In the genomic region with DNA sequence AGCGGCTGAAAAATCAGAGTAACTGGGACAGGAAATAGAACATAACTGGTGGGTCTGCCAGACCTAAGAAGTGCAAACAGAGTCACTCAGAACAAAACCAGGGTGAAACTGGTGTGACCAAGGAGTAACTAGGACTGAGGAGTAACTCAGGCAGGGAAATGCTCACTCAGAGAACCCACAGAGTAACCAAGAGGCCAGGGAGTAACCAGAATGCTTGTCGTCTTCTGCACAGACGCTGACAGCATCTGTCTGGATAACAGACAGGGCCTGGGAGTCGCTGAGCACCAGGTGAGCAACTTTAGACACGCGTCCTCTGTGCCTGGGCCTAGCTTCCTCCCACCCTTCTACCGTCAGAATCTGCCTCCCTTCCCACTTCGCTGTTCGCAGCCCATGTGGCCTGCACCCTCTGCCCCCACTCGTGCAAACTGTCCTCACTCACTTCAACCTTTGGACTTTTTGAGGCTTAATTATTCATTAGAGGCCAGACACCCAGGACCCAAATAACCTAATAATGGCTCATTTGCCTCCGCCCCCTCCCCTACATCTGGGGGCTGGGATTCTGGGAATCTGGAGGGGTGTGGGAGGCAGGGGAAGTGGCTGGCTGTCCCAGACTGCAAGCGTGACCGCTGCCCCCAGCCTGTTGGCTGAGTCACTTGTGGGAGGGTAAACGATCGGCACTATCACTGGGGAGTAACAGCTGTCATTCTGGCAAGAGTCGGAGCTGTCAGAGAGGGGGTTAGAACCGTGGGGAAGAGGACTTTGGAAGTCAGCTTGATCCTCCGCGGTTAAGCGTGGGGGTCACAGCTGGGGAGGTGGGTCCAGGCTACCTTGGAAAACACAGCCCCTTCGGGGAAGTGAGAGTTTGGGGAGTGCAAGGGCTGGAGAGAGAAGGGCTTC, we compare ENCODE assay signal across 1 cellular context.
TF ChIP-seq lines count a peak whose summit lies in the region.

No MANE protein-coding gene starts in this region.

TF ChIP-seq in HepG2, 621 proteins besides CTCF, POLR2A, EP300 and RAD21 (continued from another document and continues in another):
- TF ChIP-seq PAXIP1 (CRISPR knock-in tag; conservative IDR thresholded peaks at IDR 0.05) = peak; percentile 36; the same call in 1 of the 2 replicates
- TF ChIP-seq ZNF770 (CRISPR knock-in tag; IDR thresholded peaks at IDR 0.05) = no peak
- TF ChIP-seq ZNF205 (CRISPR knock-in tag; IDR thresholded peaks at IDR 0.05) = no peak
- TF ChIP-seq HMGXB4 (CRISPR knock-in tag; IDR thresholded peaks at IDR 0.05; ENCODE audit: borderline replicate concordance in 1 of 2, low read depth in 1 of 2) = 0 out of 4 replicates have a peak, but pooled peaks of 1 of the 2 experiments have one; percentile 3
- peak; percentile 41; the same call in 1 of the 2 replicates for TF ChIP-seq ZFP91 (CRISPR knock-in tag; IDR thresholded peaks at IDR 0.05; ENCODE audit: borderline replicate concordance)
- TF ChIP-seq RFX3 (CRISPR knock-in tag; IDR thresholded peaks at IDR 0.05) = no peak
- no peak for TF ChIP-seq ZNF34 (CRISPR knock-in tag; IDR thresholded peaks at IDR 0.05; ENCODE audit: borderline replicate concordance)
- no peak for TF ChIP-seq TMF1 (CRISPR knock-in tag; IDR thresholded peaks at IDR 0.05; ENCODE audit: low read depth)
- 0 out of 2 replicates have a peak, but pooled peaks have one; percentile 23 for TF ChIP-seq NFYC (CRISPR knock-in tag; IDR thresholded peaks at IDR 0.05)
- 0 out of 2 replicates have a peak, but pooled peaks have one; percentile 39 for TF ChIP-seq ZFP82 (CRISPR knock-in tag; IDR thresholded peaks at IDR 0.05; ENCODE audit: borderline replicate concordance)
- TF ChIP-seq, protein P1, sequence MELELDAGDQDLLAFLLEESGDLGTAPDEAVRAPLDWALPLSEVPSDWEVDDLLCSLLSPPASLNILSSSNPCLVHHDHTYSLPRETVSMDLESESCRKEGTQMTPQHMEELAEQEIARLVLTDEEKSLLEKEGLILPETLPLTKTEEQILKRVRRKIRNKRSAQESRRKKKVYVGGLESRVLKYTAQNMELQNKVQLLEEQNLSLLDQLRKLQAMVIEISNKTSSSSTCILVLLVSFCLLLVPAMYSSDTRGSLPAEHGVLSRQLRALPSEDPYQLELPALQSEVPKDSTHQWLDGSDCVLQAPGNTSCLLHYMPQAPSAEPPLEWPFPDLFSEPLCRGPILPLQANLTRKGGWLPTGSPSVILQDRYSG (CRISPR knock-in tag; IDR thresholded peaks at IDR 0.05) = no peak
- TF ChIP-seq ZNF468 (CRISPR knock-in tag; IDR thresholded peaks at IDR 0.05) = no peak
- no peak for TF ChIP-seq NR2F2 (IDR thresholded peaks at IDR 0.05; ENCODE audit: borderline replicate concordance, low read depth)
- no peak for TF ChIP-seq HOXA7 (CRISPR knock-in tag; IDR thresholded peaks at IDR 0.05)
- TF ChIP-seq ZFY (CRISPR knock-in tag; IDR thresholded peaks at IDR 0.05) = 0 out of 2 replicates have a peak, but pooled peaks have one; percentile 5
- TF ChIP-seq, protein P2, sequence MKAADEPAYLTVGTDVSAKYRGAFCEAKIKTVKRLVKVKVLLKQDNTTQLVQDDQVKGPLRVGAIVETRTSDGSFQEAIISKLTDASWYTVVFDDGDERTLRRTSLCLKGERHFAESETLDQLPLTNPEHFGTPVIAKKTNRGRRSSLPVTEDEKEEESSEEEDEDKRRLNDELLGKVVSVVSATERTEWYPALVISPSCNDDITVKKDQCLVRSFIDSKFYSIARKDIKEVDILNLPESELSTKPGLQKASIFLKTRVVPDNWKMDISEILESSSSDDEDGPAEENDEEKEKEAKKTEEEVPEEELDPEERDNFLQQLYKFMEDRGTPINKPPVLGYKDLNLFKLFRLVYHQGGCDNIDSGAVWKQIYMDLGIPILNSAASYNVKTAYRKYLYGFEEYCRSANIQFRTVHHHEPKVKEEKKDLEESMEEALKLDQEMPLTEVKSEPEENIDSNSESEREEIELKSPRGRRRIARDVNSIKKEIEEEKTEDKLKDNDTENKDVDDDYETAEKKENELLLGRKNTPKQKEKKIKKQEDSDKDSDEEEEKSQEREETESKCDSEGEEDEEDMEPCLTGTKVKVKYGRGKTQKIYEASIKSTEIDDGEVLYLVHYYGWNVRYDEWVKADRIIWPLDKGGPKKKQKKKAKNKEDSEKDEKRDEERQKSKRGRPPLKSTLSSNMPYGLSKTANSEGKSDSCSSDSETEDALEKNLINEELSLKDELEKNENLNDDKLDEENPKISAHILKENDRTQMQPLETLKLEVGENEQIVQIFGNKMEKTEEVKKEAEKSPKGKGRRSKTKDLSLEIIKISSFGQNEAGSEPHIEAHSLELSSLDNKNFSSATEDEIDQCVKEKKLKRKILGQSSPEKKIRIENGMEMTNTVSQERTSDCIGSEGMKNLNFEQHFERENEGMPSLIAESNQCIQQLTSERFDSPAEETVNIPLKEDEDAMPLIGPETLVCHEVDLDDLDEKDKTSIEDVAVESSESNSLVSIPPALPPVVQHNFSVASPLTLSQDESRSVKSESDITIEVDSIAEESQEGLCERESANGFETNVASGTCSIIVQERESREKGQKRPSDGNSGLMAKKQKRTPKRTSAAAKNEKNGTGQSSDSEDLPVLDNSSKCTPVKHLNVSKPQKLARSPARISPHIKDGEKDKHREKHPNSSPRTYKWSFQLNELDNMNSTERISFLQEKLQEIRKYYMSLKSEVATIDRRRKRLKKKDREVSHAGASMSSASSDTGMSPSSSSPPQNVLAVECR (CRISPR knock-in tag; IDR thresholded peaks at IDR 0.05; ENCODE audit: borderline replicate concordance) = peak; percentile 28; the same call in 1 of the 2 replicates
- TF ChIP-seq, protein P3, sequence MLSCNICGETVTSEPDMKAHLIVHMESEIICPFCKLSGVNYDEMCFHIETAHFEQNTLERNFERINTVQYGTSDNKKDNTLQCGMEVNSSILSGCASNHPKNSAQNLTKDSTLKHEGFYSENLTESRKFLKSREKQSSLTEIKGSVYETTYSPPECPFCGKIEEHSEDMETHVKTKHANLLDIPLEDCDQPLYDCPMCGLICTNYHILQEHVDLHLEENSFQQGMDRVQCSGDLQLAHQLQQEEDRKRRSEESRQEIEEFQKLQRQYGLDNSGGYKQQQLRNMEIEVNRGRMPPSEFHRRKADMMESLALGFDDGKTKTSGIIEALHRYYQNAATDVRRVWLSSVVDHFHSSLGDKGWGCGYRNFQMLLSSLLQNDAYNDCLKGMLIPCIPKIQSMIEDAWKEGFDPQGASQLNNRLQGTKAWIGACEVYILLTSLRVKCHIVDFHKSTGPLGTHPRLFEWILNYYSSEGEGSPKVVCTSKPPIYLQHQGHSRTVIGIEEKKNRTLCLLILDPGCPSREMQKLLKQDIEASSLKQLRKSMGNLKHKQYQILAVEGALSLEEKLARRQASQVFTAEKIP (CRISPR knock-in tag; IDR thresholded peaks at IDR 0.05; ENCODE audit: borderline replicate concordance) = no peak
- TF ChIP-seq ZNF431 (CRISPR knock-in tag; IDR thresholded peaks at IDR 0.05; ENCODE audit: borderline replicate concordance, low read depth) = no peak
- no peak for TF ChIP-seq SRSF9 (IDR thresholded peaks at IDR 0.05; ENCODE audit: borderline replicate concordance, insufficient read depth, low read depth, low read length, poor library complexity, severe bottlenecking)
- no peak for TF ChIP-seq ZBTB44 (CRISPR knock-in tag; IDR thresholded peaks at IDR 0.05)
- peak; percentile 44; the same call in 1 of the 2 replicates for TF ChIP-seq NFYB (CRISPR knock-in tag; IDR thresholded peaks at IDR 0.05)
- no peak for TF ChIP-seq ZMAT3 (CRISPR knock-in tag; conservative IDR thresholded peaks at IDR 0.05)
- TF ChIP-seq, protein P4, sequence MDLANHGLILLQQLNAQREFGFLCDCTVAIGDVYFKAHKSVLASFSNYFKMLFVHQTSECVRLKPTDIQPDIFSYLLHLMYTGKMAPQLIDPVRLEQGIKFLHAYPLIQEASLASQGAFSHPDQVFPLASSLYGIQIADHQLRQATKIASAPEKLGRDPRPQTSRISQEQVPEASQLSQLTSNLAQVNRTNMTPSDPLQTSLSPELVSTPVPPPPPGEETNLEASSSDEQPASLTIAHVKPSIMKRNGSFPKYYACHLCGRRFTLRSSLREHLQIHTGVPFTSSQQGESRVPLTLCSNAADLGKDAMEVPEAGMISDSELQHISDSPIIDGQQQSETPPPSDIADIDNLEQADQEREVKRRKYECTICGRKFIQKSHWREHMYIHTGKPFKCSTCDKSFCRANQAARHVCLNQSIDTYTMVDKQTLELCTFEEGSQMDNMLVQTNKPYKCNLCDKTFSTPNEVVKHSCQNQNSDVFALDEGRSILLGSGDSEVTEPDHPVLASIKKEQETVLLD (CRISPR knock-in tag; IDR thresholded peaks at IDR 0.05; ENCODE audit: low read depth) = no peak
- no peak for TF ChIP-seq ZNF619 (CRISPR knock-in tag; IDR thresholded peaks at IDR 0.05)
- no peak for TF ChIP-seq ATF4 (CRISPR knock-in tag; IDR thresholded peaks at IDR 0.05)
- TF ChIP-seq ARNTL (CRISPR knock-in tag; IDR thresholded peaks at IDR 0.05) = no peak
- no peak for TF ChIP-seq SOX5 (CRISPR knock-in tag; IDR thresholded peaks at IDR 0.05; ENCODE audit: borderline replicate concordance)
